In the genomic region with DNA sequence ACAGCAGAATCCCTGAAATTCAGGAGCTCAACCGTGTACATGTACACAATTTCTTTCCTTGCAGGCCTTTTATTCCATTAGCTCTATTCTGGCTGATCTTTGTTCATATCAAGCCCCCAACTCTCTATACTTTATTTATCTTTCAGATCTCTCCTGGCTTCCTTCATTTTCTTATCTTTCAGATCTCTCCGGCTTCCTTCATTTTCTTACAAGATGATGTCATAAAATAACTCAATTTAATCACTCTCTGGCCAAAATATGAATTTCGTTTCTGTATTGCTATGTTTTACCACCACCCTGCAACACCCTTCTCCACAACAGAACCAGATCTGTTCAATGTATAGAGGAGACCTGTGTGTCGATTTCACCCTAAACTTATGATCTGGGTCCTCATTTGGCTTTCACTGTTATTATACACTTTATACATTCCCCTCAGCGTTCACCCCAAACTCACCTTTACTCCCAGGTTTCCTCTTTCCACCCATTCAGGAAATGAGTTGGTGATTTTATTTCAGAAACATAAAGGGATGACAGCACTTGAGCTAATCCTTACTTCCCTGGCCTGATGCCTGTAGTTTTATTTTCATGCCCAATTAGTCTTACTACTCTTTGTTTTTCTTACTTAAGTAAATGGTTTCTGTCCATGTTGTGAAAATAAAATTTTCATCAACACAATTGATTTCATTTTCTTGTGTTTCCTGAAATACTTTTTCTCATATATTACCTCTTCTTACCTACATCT, we compare ENCODE assay signal across 26 cellular contexts.
DNase-seq lines count a peak whose midpoint lies in the region; ATAC-seq, FAIRE-seq and TF ChIP-seq lines count a peak whose summit lies in the region.
"Had no signal": no experiment of that assay in that cellular context is flagged by ENCODE, and none has a peak within 500 bp of the region (broad histone marks: within the 10 kb centered on the region; RNA-seq: fewer than 3 reads in every experiment).

No MANE protein-coding gene starts in this region.

- H3K9me3 Mint-ChIP-seq in astrocyte (ENCODE audit: unreplicated experiment), result no peaks in the 10 kb centered on the region

- no peak overlapping the region for H3K4me3 Mint-ChIP-seq in astrocyte (ENCODE audit: unreplicated experiment)
- H3K4me3 Mint-ChIP-seq: activated naive CD4-positive, alpha-beta T cell treated with anti-CD3 and anti-CD28 coated beads, Interleukin-2, amount 10 ng/mL, durations not matched to agents 7 days and 5 days; CD4-positive, CD25-positive, alpha-beta regulatory T cell; WTC11 had no signal

- no peak overlapping the region for H3K9ac ChIP-seq in astrocyte (ENCODE audit: low read length)

- no peak overlapping the region for H2AFZ ChIP-seq in astrocyte (ENCODE audit: low read depth, low read length)

- peaks cover 16% of the 10 kb centered on the region for H3K4me1 ChIP-seq in astrocyte (ENCODE audit: insufficient read depth, low read length)

- H3K27me3 ChIP-seq in astrocyte (ENCODE audit: insufficient read depth, low read length), result no peaks in the 10 kb centered on the region
- H3K27me3 ChIP-seq: neutrophil had no signal

- peak; percentile 8 for DNase-seq in DMS153 (lab: John Stamatoyannopoulos, UW)
- DNase-seq in M059J (ENCODE audit: low read depth), result peak; percentile 18
- DNase-seq in astrocyte (ENCODE audit: low read depth), result no peak
- peak; percentile 7 for DNase-seq in left kidney (ENCODE audit: low read depth, low spot score)
- DNase-seq in urothelium cell line (ENCODE audit: low spot score), result no peak
- no peak for DNase-seq in amygdala (lab: John Stamatoyannopoulos, UW)
- DNase-seq: activated CD4-positive, alpha-beta T cell treated with anti-CD3 and anti-CD28 coated beads, Interleukin-2, amount 50 U/mL, for 1 hour; activated naive CD4-positive, alpha-beta T cell treated with anti-CD3 and anti-CD28 coated beads, Interleukin-2, amount 10 ng/mL, durations not matched to agents 7 days and 5 days; caudate nucleus; CD4-positive, CD25-positive, alpha-beta regulatory T cell; DMS79; GF-D8; head of caudate nucleus; mesendoderm; NCI-H1092 treated with DMSO at 0.1 percent for 48 hours; NCI-H2171 treated with DMSO at 0.1 percent for 48 hours; NK-92 treated with Interleukin-12 subunit alpha and Interleukin-12 subunit beta, amount 100 ng/mL, for 24 hours; psoas muscle; SIG-M5; stimulated activated CD4-positive, alpha-beta T cell treated with anti-CD3 and anti-CD28 coated beads, Interleukin-2, amount 100 ng/mL, for 24 hours; trophoblast cell had no signal

- no peaks in the 10 kb centered on the region for H3K9me3 ChIP-seq in astrocyte (ENCODE audit: insufficient read depth, low read depth, low read length)
- H3K9me3 ChIP-seq: neutrophil had no signal

- FAIRE-seq in astrocyte (lab: Jason Lieb, UNC), result no peak
- no peak for FAIRE-seq in urothelium cell line (lab: Jason Lieb, UNC)

- ATAC-seq in GM18511 (IDR thresholded peaks at IDR 0.05; ENCODE audit: unreplicated experiment) (no peak), HG03354 (IDR thresholded peaks at IDR 0.05; ENCODE audit: poor library complexity, severe bottlenecking, unreplicated experiment) (no peak)
- ATAC-seq: Panc1, psoas muscle, WTC11 had no signal

- H3K79me2 ChIP-seq in astrocyte (ENCODE audit: insufficient read depth, low read length), result no peaks in the 10 kb centered on the region

- no peaks in the 10 kb centered on the region for H3K36me3 ChIP-seq in astrocyte (ENCODE audit: insufficient read depth, low read length)
- H3K36me3 ChIP-seq: neutrophil had no signal

- H3K36me3 Mint-ChIP-seq in astrocyte (ENCODE audit: low read depth, unreplicated experiment), result no peaks in the 10 kb centered on the region
- H3K36me3 Mint-ChIP-seq: activated naive CD4-positive, alpha-beta T cell treated with anti-CD3 and anti-CD28 coated beads, Interleukin-2, amount 10 ng/mL, durations not matched to agents 7 days and 5 days; CD4-positive, CD25-positive, alpha-beta regulatory T cell; WTC11 had no signal

- H3K4me3 ChIP-seq in astrocyte (ENCODE audit: insufficient read depth, low read depth, low read length), result no peak overlapping the region
- H3K4me3 ChIP-seq: psoas muscle had no signal

- no peaks in the 10 kb centered on the region for H3K27me3 Mint-ChIP-seq in astrocyte (ENCODE audit: low read depth, unreplicated experiment)
- H3K27me3 Mint-ChIP-seq: activated naive CD4-positive, alpha-beta T cell treated with anti-CD3 and anti-CD28 coated beads, Interleukin-2, amount 10 ng/mL, durations not matched to agents 7 days and 5 days; CD4-positive, CD25-positive, alpha-beta regulatory T cell had no signal

- H3K27ac Mint-ChIP-seq in astrocyte (ENCODE audit: unreplicated experiment), result peak overlapping the region; percentile 100
- H3K27ac Mint-ChIP-seq: activated naive CD4-positive, alpha-beta T cell treated with anti-CD3 and anti-CD28 coated beads, Interleukin-2, amount 10 ng/mL, durations not matched to agents 7 days and 5 days; CD4-positive, CD25-positive, alpha-beta regulatory T cell; WTC11 had no signal

- peak overlapping the region; percentile 16 for H3K4me2 ChIP-seq in astrocyte (ENCODE audit: low read length)

- H4K20me1 ChIP-seq in astrocyte (ENCODE audit: insufficient read depth, low read length), result no peaks in the 10 kb centered on the region

- H3K4me1 Mint-ChIP-seq in astrocyte (ENCODE audit: low read depth, unreplicated experiment), result peaks cover 22% of the 10 kb centered on the region
- H3K4me1 Mint-ChIP-seq: activated naive CD4-positive, alpha-beta T cell treated with anti-CD3 and anti-CD28 coated beads, Interleukin-2, amount 10 ng/mL, durations not matched to agents 7 days and 5 days; CD4-positive, CD25-positive, alpha-beta regulatory T cell; WTC11 had no signal

- TF ChIP-seq CTCF in astrocyte (IDR thresholded peaks at IDR 0.05; ENCODE audit: insufficient read depth, low read depth, low read length), result no peak

- no peak overlapping the region for H3K27ac ChIP-seq in astrocyte (ENCODE audit: low read depth, low read length)
- H3K27ac ChIP-seq: neutrophil, psoas muscle had no signal

Comparison
In these comparisons a context has a peak if more than half of its experiments do, and no peak if none do; other contexts are left out.
1. DNase-seq: peak in DMS153 (single experiment), M059J (single experiment) and left kidney (single experiment); none in astrocyte (single experiment), urothelium cell line (single experiment) and amygdala (0 of 56).